Comparison of ENCODE assay signal across 23 cellular contexts in genomic region chr5:56725709-56726108, GRCh38.
DNase-seq lines count a peak whose midpoint lies in the region; ATAC-seq, FAIRE-seq and TF ChIP-seq lines count a peak whose summit lies in the region.
"Had no signal": no experiment of that assay in that cellular context is flagged by ENCODE, and none has a peak within 500 bp of the region (broad histone marks: within the 10 kb centered on the region; RNA-seq: fewer than 3 reads in every experiment).

No MANE protein-coding gene starts in this region.

- H4K20me1 ChIP-seq in GM12878 (ENCODE audit: control insufficient read depth, insufficient read depth) = no peaks in the 10 kb centered on the region

- SMC1A ChIA-PET in GM12878 (lab: Charles Lee; ENCODE audit: uncharacterized antibody, unreplicated experiment) = interaction anchor here (1.2 kb wide), 1 partner anchor 10 kb away, joined by 3 read pairs; no protein-coding TSS in a partner anchor

- TF ChIP-seq CTCF in cardiac muscle cell (IDR thresholded peaks at IDR 0.05; ENCODE audit: low read depth, low read length) = no peak
- no peak for TF ChIP-seq CTCF in right atrium auricular region (IDR thresholded peaks at IDR 0.05)
- no peak for TF ChIP-seq CTCF in GM12878 (IDR thresholded peaks at IDR 0.05 in 2 of 3, conservative IDR thresholded peaks at IDR 0.05 in 1 of 3; ENCODE audit: control insufficient read depth in 2 of 3, extremely low read depth in 1 of 3, insufficient read depth in 1 of 3, low read depth in 3 of 3, low read length in 3 of 3)

- ATAC-seq in GM12878 (peak; percentile 71), memory B cell (ENCODE audit: low read depth) (peak; percentile 53)
- ATAC-seq: A549; activated T-cell treated with anti-CD3 and anti-CD28 coated beads, Interleukin-2, amount 50 U/mL, for 4 hours; right cardiac atrium; upper lobe of right lung had no signal

- no peaks in the 10 kb centered on the region for H3K27me3 Mint-ChIP-seq in memory B cell

- 54% methylated on average over 6 of the region's 6 CpGs for WGBS in GM12878 (ENCODE audit: insufficient coverage, insufficient replicate concordance, low lambda C conversion rate, missing lambda C conversion rate)

- intact Hi-C loops in GM12878 (cut with micrococcal nuclease; ENCODE audit: unreplicated experiment) = loop anchor here (5.0 to 10.0 kb wide), 2 partner anchors 87 to 451 kb away; no protein-coding TSS in a partner anchor

- H3K4me1 ChIP-seq in cardiac muscle cell (ENCODE audit: low read depth) = peaks cover 8% of the 10 kb centered on the region
- H3K4me1 ChIP-seq in right atrium auricular region = no peaks in the 10 kb centered on the region
- H3K4me1 ChIP-seq in GM12878 (ENCODE audit: control insufficient read depth, insufficient read depth, low read length) = peaks cover 7% of the 10 kb centered on the region; the same call in 1 of the 2 replicates
- H3K4me1 ChIP-seq: A549, BE2C, esophagus muscularis mucosa, upper lobe of right lung had no signal

- CTCF ChIA-PET in GM12878 (lab: Yijun Ruan, JAX) = interaction anchor here (1.2 kb wide), 1 partner anchor 11 kb away, joined by 3 read pairs; no protein-coding TSS in a partner anchor

- peaks cover 1% of the 10 kb centered on the region for H3K9me3 Mint-ChIP-seq in memory B cell
- H3K9me3 Mint-ChIP-seq: activated naive CD4-positive, alpha-beta T cell treated with anti-CD3 and anti-CD28 coated beads for 36 hours; activated T-cell treated with anti-CD3 and anti-CD28 coated beads, Interleukin-2, amount 50 U/mL, for 4 hours had no signal

- no peak for TF ChIP-seq RAD21 in GM12878 (IDR thresholded peaks at IDR 0.05; ENCODE audit: insufficient read depth, low read depth, low read length)

- no peak overlapping the region for H3K27ac ChIP-seq in cardiac muscle cell
- no peak overlapping the region for H3K27ac ChIP-seq in right atrium auricular region
- H3K27ac ChIP-seq in GM12878 (ENCODE audit: control insufficient read depth, insufficient read depth) = no peak overlapping the region
- H3K27ac ChIP-seq: A549, esophagus muscularis mucosa, upper lobe of right lung had no signal

- FAIRE-seq in GM12878 (lab: Jason Lieb, UNC) = no peak
- FAIRE-seq: A549, TTC549 had no signal

- POLR2A ChIA-PET in GM12878 (lab: Charles Lee) = no interaction called here

- in situ Hi-C loops in GM12878 (cut with MboI) = no loop called here

- peak overlapping the region; percentile 41 for H3K4me3 Mint-ChIP-seq in memory B cell
- H3K4me3 Mint-ChIP-seq: activated naive CD4-positive, alpha-beta T cell treated with anti-CD3 and anti-CD28 coated beads for 36 hours; activated T-cell treated with anti-CD3 and anti-CD28 coated beads, Interleukin-2, amount 50 U/mL, for 4 hours had no signal

- H3K4me1 Mint-ChIP-seq in memory B cell = peaks cover 26% of the 10 kb centered on the region

- RAD21 ChIA-PET in GM12878 (lab: Charles Lee; ENCODE audit: unreplicated experiment) = interaction anchor here (0.8 to 1.1 kb wide), 2 partner anchors 8 to 55 kb away, joined by 3 read pairs; no protein-coding TSS in a partner anchor

- H3K9me3 ChIP-seq in cardiac muscle cell (ENCODE audit: low read depth) (no peaks in the 10 kb centered on the region), right atrium auricular region (no peaks in the 10 kb centered on the region), GM12878 (replicated peaks; ENCODE audit: control insufficient read depth, insufficient read depth, low read length) (no peaks in the 10 kb centered on the region; the same call in 2 of the 3 replicates)
- H3K9me3 ChIP-seq: A549, BE2C, esophagus muscularis mucosa, upper lobe of right lung had no signal

- DNase-seq in cardiac muscle cell (ENCODE audit: low read depth in 1 of 2, low spot score in 1 of 2) (peak; percentile 2 to 19), right atrium auricular region (ENCODE audit: low spot score) (no peak), GM12878 (ENCODE audit: low read depth, low spot score) (no peak), memory B cell (ENCODE audit: low spot score in 2 of 2) (peak in 1 of 2 donors; percentile 23), GOT3 (lab: John Stamatoyannopoulos, UW) (no peak), SHP77 treated with DMSO at 0.1 percent for 48 hours (lab: John Stamatoyannopoulos, UW) (no peak), HUDEP-2 (lab: John Stamatoyannopoulos, UW; ENCODE audit: unreplicated experiment in 76 of 76) (no peak), T-helper 1 cell (no peak)
- DNase-seq: activated CD4-positive, alpha-beta T cell treated with anti-CD3 and anti-CD28 coated beads for 1 hour; activated CD8-positive, alpha-beta memory T cell treated with anti-CD3 and anti-CD28 coated beads for 24 hours; activated naive CD4-positive, alpha-beta T cell treated with anti-CD3 and anti-CD28 coated beads for 36 hours; activated T-cell treated with anti-CD3 and anti-CD28 coated beads, Interleukin-2, amount 50 U/mL, for 4 hours; anterior cingulate cortex; BE2C; effector memory CD4-positive, alpha-beta T cell; MM.1S; NCI-H146; NCI-H526; right cardiac atrium; upper lobe of right lung had no signal

- TF ChIP-seq POLR2A in GM12878 (IDR thresholded peaks at IDR 0.05; ENCODE audit: low read depth, low read length) = no peak

- H2AFZ ChIP-seq in GM12878 (ENCODE audit: control insufficient read depth, low read depth, low read length) = no peak overlapping the region

- H3K27ac Mint-ChIP-seq in memory B cell = peak overlapping the region; percentile 83
- H3K27ac Mint-ChIP-seq: activated naive CD4-positive, alpha-beta T cell treated with anti-CD3 and anti-CD28 coated beads for 36 hours had no signal

- H3K4me3 ChIP-seq in cardiac muscle cell (no peak overlapping the region), right atrium auricular region (no peak overlapping the region), GM12878 (no peak overlapping the region)
- H3K4me3 ChIP-seq: A549, esophagus muscularis mucosa, upper lobe of right lung had no signal

- BruUV-seq in GM12878 (replicated peaks; lab: Mats Ljungman, UMichigan) = no TSS peak

- no peaks in the 10 kb centered on the region for H3K79me2 ChIP-seq in GM12878 (ENCODE audit: control insufficient read depth, insufficient read depth, low read length)

- no peaks in the 10 kb centered on the region for H3K36me3 ChIP-seq in cardiac muscle cell
- no peaks in the 10 kb centered on the region for H3K36me3 ChIP-seq in right atrium auricular region
- H3K36me3 ChIP-seq in GM12878 (ENCODE audit: control insufficient read depth in 2 of 2, insufficient read depth in 2 of 2, low read length in 1 of 2) = no peaks in the 10 kb centered on the region
- H3K36me3 ChIP-seq: BE2C, esophagus muscularis mucosa, upper lobe of right lung had no signal

- H3K4me2 ChIP-seq in GM12878 (ENCODE audit: control insufficient read depth, insufficient read depth) = no peak overlapping the region
- H3K4me2 ChIP-seq: A549 had no signal

- no peak overlapping the region for H3K9ac ChIP-seq in GM12878 (ENCODE audit: control insufficient read depth, insufficient read depth, low read length)

- H3K27me3 ChIP-seq in cardiac muscle cell (no peaks in the 10 kb centered on the region), right atrium auricular region (no peaks in the 10 kb centered on the region), GM12878 (replicated peaks in 1 of 2; ENCODE audit: control insufficient read depth in 2 of 2, insufficient read depth in 2 of 2, low read length in 1 of 2) (peaks cover 0 to 3% of the 10 kb centered on the region in 2 experiments; a peak in 1 of 4 replicates)
- H3K27me3 ChIP-seq: BE2C, esophagus muscularis mucosa, upper lobe of right lung had no signal

- peaks cover 3% of the 10 kb centered on the region for H3K36me3 Mint-ChIP-seq in memory B cell

- no peak for TF ChIP-seq EP300 in GM12878 (IDR thresholded peaks at IDR 0.05; ENCODE audit: borderline replicate concordance in 1 of 2, control insufficient read depth in 1 of 2, low read depth in 2 of 2, low read length in 2 of 2)

TF ChIP-seq in GM12878, 131 proteins besides CTCF, POLR2A, EP300 and RAD21:
- TF ChIP-seq SPI1 (IDR thresholded peaks at IDR 0.05; ENCODE audit: borderline replicate concordance, insufficient read depth, low read depth, low read length) (peak; percentile 3; the same call in 1 of the 2 replicates), MLLT1 (IDR thresholded peaks at IDR 0.05) (no peak)

Comparison
In these comparisons a context has a peak if more than half of its experiments do, and no peak if none do; other contexts are left out.
1. DNase-seq: peak in cardiac muscle cell (2 of 2); none in right atrium auricular region (single experiment), GM12878 (single experiment), GOT3 (single experiment), SHP77 treated with DMSO at 0.1 percent for 48 hours (single experiment), HUDEP-2 (0 of 76) and T-helper 1 cell (0 of 5).